ENCODE assay signal across 13 cellular contexts in genomic region chr12:101803978-101804377, GRCh38.
"Had no signal": no experiment of that assay in that cellular context is flagged by ENCODE, and none has a peak within 500 bp of the region (broad histone marks: within the 10 kb centered on the region; RNA-seq: fewer than 3 reads in every experiment).

No MANE protein-coding gene starts in this region.

- H3K9me3 ChIP-seq: body of pancreas, ovary had no signal

- H3K4me1 Mint-ChIP-seq: neural crest cell had no signal

- H3K27me3 ChIP-seq: body of pancreas, ovary had no signal

- H3K9me3 Mint-ChIP-seq: activated naive CD4-positive, alpha-beta T cell treated with anti-CD3 and anti-CD28 coated beads, Interleukin-2, amount 50 U/mL, for 24 hours; neural crest cell had no signal

- H3K27ac Mint-ChIP-seq: activated CD4-positive, alpha-beta T cell treated with anti-CD3 and anti-CD28 coated beads, Interleukin-2, amount 10 ng/mL, durations not matched to agents 24 days and 14 days; activated naive CD4-positive, alpha-beta T cell treated with anti-CD3 and anti-CD28 coated beads, Interleukin-2, amount 50 U/mL, for 24 hours had no signal

- H3K4me3 ChIP-seq: body of pancreas, ovary had no signal

- H3K36me3 ChIP-seq: ovary had no signal

- H3K27me3 Mint-ChIP-seq: activated CD4-positive, alpha-beta T cell treated with anti-CD3 and anti-CD28 coated beads, Interleukin-2, amount 10 ng/mL, durations not matched to agents 24 days and 14 days; activated naive CD4-positive, alpha-beta T cell treated with anti-CD3 and anti-CD28 coated beads, Interleukin-2, amount 50 U/mL, for 24 hours had no signal

- H3K27ac ChIP-seq: body of pancreas, epithelial cell of prostate, ovary had no signal

- H3K4me1 ChIP-seq: body of pancreas had no signal

- DNase-seq: activated CD4-positive, alpha-beta T cell treated with anti-CD3 and anti-CD28 coated beads, Interleukin-2, amount 10 ng/mL, durations not matched to agents 24 days and 14 days; activated CD4-positive, CD25-positive, alpha-beta regulatory T cell; amniotic stem cell; body of pancreas; central memory CD4-positive, alpha-beta T cell; effector CD8-positive, alpha-beta T cell; foreskin melanocyte; head of caudate nucleus; ovary had no signal

- H3K4me3 Mint-ChIP-seq: activated CD4-positive, alpha-beta T cell treated with anti-CD3 and anti-CD28 coated beads, Interleukin-2, amount 10 ng/mL, durations not matched to agents 24 days and 14 days; activated naive CD4-positive, alpha-beta T cell treated with anti-CD3 and anti-CD28 coated beads, Interleukin-2, amount 50 U/mL, for 24 hours; neural crest cell had no signal

- ATAC-seq: body of pancreas, sciatic nerve had no signal
